9 cellular contexts compared by ENCODE assay signal in the genomic region with DNA sequence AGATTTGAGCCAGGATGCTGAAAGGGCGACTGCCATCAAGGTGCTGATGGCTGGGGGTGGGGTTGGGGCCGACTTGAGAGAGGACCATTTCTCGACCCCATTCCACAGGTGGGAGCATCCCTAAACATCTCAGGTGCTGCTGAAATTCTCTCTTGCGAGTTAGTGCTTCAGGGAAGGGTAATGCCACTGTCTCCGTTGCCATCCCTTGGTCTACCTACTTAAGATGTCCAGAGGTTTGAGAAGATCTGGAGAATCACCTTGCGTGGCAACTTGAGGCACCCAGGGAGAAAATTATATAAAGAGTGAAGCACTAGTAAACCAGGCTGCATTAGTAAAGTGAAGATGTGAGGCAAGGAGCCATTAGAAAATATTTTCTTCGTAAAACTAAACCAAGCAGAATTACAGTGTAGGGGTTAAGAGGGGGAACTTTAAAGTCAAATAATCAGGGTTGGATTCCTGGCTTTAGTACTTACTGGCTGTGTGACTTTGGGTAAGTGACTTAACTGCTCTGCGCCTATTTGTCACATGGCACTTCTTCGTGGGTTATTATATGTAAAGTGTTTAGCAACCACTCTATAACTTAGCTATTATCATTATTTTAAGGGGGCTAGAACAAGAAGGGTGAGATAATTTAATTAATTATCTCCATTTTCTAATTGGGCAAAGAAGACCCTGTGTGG. TPM values are rescaled to one million over a fixed set of nuclear protein-coding genes. Genes with fewer than 3 reads are reported as not detected.
DNase-seq lines count a peak whose midpoint lies in the region; ATAC-seq and TF ChIP-seq lines count a peak whose summit lies in the region.
"Had no signal": no experiment of that assay in that cellular context is flagged by ENCODE, and none has a peak within 500 bp of the region (broad histone marks: within the 10 kb centered on the region; RNA-seq: fewer than 3 reads in every experiment).

No MANE protein-coding gene starts in this region.

- peaks cover 47% of the 10 kb centered on the region for H3K4me1 ChIP-seq in HEK293 (ENCODE audit: control insufficient read depth, insufficient read depth, low read length)
- peaks cover 10% of the 10 kb centered on the region for H3K4me1 ChIP-seq in iPS-18a (ENCODE audit: control insufficient read depth, low read depth, low read length)

- POLR2A ChIA-PET in HEK293 (lab: Yijun Ruan, JAX), result no interaction called here
- POLR2A ChIA-PET in activated CD8-positive, alpha-beta T cell treated with anti-CD3 and anti-CD28 coated beads for 36 hours (lab: Charles Lee), result interaction anchor here (0.9 to 3.8 kb wide), 7 partner anchors 7 to 212 kb away, joined by 3 to 34 read pairs (median 5); no protein-coding TSS in a partner anchor
- POLR2A ChIA-PET in HEK293T (lab: Yijun Ruan, JAX), result no interaction called here

- H3K9ac ChIP-seq in iPS-18a (ENCODE audit: low read length), result no peak overlapping the region

- peaks cover 71% of the 10 kb centered on the region for H3K4me1 Mint-ChIP-seq in activated CD8-positive, alpha-beta T cell treated with anti-CD3 and anti-CD28 coated beads for 36 hours (ENCODE audit: low read depth)
- H3K4me1 Mint-ChIP-seq in stimulated activated naive B cell treated with anti-CD40 and anti-IgM and Interleukin-4, amounts not matched to agents 10 μg/mL and 1 μg/mL and 100 μg/mL, for 72 hours, result peaks cover 77 to 92% of the 10 kb centered on the region in 2 donors

- peaks cover 15% of the 10 kb centered on the region for H3K9me3 Mint-ChIP-seq in activated CD8-positive, alpha-beta T cell treated with anti-CD3 and anti-CD28 coated beads for 36 hours
- H3K9me3 Mint-ChIP-seq in stimulated activated naive B cell treated with anti-CD40 and anti-IgM and Interleukin-4, amounts not matched to agents 10 μg/mL and 1 μg/mL and 100 μg/mL, for 72 hours, result peaks cover 0 to 3% of the 10 kb centered on the region in 2 donors

- no peaks in the 10 kb centered on the region for H3K9me3 ChIP-seq in HEK293 (ENCODE audit: control insufficient read depth, insufficient read depth, low read depth, low read length)
- H3K9me3 ChIP-seq in iPS-18a (ENCODE audit: control insufficient read depth, low read depth, low read length), result no peaks in the 10 kb centered on the region

- H3K27ac ChIP-seq in HEK293 (ENCODE audit: extremely low read depth, low read depth, low read length) (peak overlapping the region; percentile 83; the same call in 1 of the 2 replicates), iPS-18a (ENCODE audit: low read length) (no peak overlapping the region)

- H3K27me3 Mint-ChIP-seq in activated CD8-positive, alpha-beta T cell treated with anti-CD3 and anti-CD28 coated beads for 36 hours, result no peaks in the 10 kb centered on the region
- H3K27me3 Mint-ChIP-seq in stimulated activated naive B cell treated with anti-CD40 and anti-IgM and Interleukin-4, amounts not matched to agents 10 μg/mL and 1 μg/mL and 100 μg/mL, for 72 hours, result no peaks in the 10 kb centered on the region

- peak overlapping the region; percentile 98 for H3K4me3 Mint-ChIP-seq in activated CD8-positive, alpha-beta T cell treated with anti-CD3 and anti-CD28 coated beads for 36 hours
- peak overlapping the region; percentile 95 to 98 for H3K4me3 Mint-ChIP-seq in stimulated activated naive B cell treated with anti-CD40 and anti-IgM and Interleukin-4, amounts not matched to agents 10 μg/mL and 1 μg/mL and 100 μg/mL, for 72 hours

- peaks cover 62% of the 10 kb centered on the region for H3K27me3 ChIP-seq in iPS-18a (ENCODE audit: control insufficient read depth, insufficient read depth, low read length)

- CTCF ChIA-PET in HEK293 (lab: Yijun Ruan, JAX) (interaction anchor here (0.5 to 1.2 kb wide), 3 partner anchors 190 to 510 kb away, joined by 3 to 4 read pairs (median 3); no protein-coding TSS in a partner anchor), HEK293T (lab: Yijun Ruan, JAX) (no interaction called here)
- CTCF ChIA-PET in activated CD8-positive, alpha-beta T cell treated with anti-CD3 and anti-CD28 coated beads for 36 hours (lab: Charles Lee), result interaction anchor here (1.0 kb wide), 1 partner anchor 224 kb away, joined by 3 read pairs; no protein-coding TSS in a partner anchor

- ATAC-seq in activated CD8-positive, alpha-beta T cell treated with anti-CD3 and anti-CD28 coated beads for 36 hours, result no peak
- no peak for ATAC-seq in stimulated activated naive B cell treated with anti-CD40 and anti-IgM and Interleukin-4, amounts not matched to agents 10 μg/mL and 1 μg/mL and 100 μg/mL, for 72 hours (replicated peaks)
- ATAC-seq in GM18502 (IDR thresholded peaks at IDR 0.05; ENCODE audit: poor library complexity, unreplicated experiment), result no peak

- intact Hi-C loops in activated CD8-positive, alpha-beta T cell treated with anti-CD3 and anti-CD28 coated beads for 36 hours (cut with micrococcal nuclease), result loop anchor here (5.0 kb wide), 4 partner anchors 38 to 227 kb away; no protein-coding TSS in a partner anchor

- DNase-seq in activated CD8-positive, alpha-beta T cell treated with anti-CD3 and anti-CD28 coated beads for 36 hours, result peak; percentile 39
- no peak for DNase-seq in stimulated activated naive B cell treated with anti-CD40 and anti-IgM and Interleukin-4, amounts not matched to agents 10 μg/mL and 1 μg/mL and 100 μg/mL, for 72 hours
- DNase-seq in cerebellum (ENCODE audit: low spot score) (no peak), HEK293T (ENCODE audit: extremely low spot score) (no peak), GM19240 (ENCODE audit: insufficient read length, low spot score) (no peak)
- DNase-seq: SHP77 had no signal

- TF ChIP-seq CTCF in HEK293 (tag by site-specific recombination; IDR thresholded peaks at IDR 0.05), result no peak
- TF ChIP-seq CTCF in activated CD8-positive, alpha-beta T cell treated with anti-CD3 and anti-CD28 coated beads for 36 hours (IDR thresholded peaks at IDR 0.05), result no peak

- H3K27ac Mint-ChIP-seq in activated CD8-positive, alpha-beta T cell treated with anti-CD3 and anti-CD28 coated beads for 36 hours, result peak overlapping the region; percentile 93
- peak overlapping the region; percentile 100 for H3K27ac Mint-ChIP-seq in stimulated activated naive B cell treated with anti-CD40 and anti-IgM and Interleukin-4, amounts not matched to agents 10 μg/mL and 1 μg/mL and 100 μg/mL, for 72 hours

- peaks cover 58% of the 10 kb centered on the region for H3K36me3 Mint-ChIP-seq in activated CD8-positive, alpha-beta T cell treated with anti-CD3 and anti-CD28 coated beads for 36 hours (ENCODE audit: low read depth)
- H3K36me3 Mint-ChIP-seq in stimulated activated naive B cell treated with anti-CD40 and anti-IgM and Interleukin-4, amounts not matched to agents 10 μg/mL and 1 μg/mL and 100 μg/mL, for 72 hours, result peaks cover 58 to 86% of the 10 kb centered on the region in 2 donors

- peak overlapping the region; percentile 65 for H3K4me3 ChIP-seq in HEK293 (ENCODE audit: low read depth, low read length)
- H3K4me3 ChIP-seq in iPS-18a (ENCODE audit: low read length), result peak overlapping the region; percentile 62

- H3K36me3 ChIP-seq in HEK293 (ENCODE audit: control insufficient read depth in 2 of 2, insufficient read depth in 1 of 2, low read length in 2 of 2) (no peaks in the 10 kb centered on the region), iPS-18a (ENCODE audit: control insufficient read depth, low read depth, low read length) (no peaks in the 10 kb centered on the region)

TF ChIP-seq in HEK293, 187 proteins besides CTCF, POLR2A, EP300 and RAD21 (continues in another document):
- TF ChIP-seq ZNF132 (tag by site-specific recombination; IDR thresholded peaks at IDR 0.05; ENCODE audit: borderline replicate concordance), result no peak
- TF ChIP-seq ZNF214 (tag by site-specific recombination; IDR thresholded peaks at IDR 0.05; ENCODE audit: borderline replicate concordance), result no peak
- no peak for TF ChIP-seq ZNF670 (tag by site-specific recombination; IDR thresholded peaks at IDR 0.05; ENCODE audit: low read depth)
- TF ChIP-seq ZNF610 (tag by site-specific recombination; IDR thresholded peaks at IDR 0.05; ENCODE audit: borderline replicate concordance), result no peak
- TF ChIP-seq ZNF580 (tag by site-specific recombination; IDR thresholded peaks at IDR 0.05), result 0 out of 2 replicates have a peak, but pooled peaks have one; percentile 40

TF ChIP-seq in HEK293T, 16 proteins besides CTCF, POLR2A, EP300 and RAD21:
- TF ChIP-seq NFRKB (IDR thresholded peaks at IDR 0.05) (no peak), ELF4 (IDR thresholded peaks at IDR 0.05) (no peak), SUZ12 (IDR thresholded peaks at IDR 0.05) (no peak), BHLHE40 (IDR thresholded peaks at IDR 0.05; ENCODE audit: borderline replicate concordance) (no peak), FOXM1 (IDR thresholded peaks at IDR 0.05; ENCODE audit: borderline replicate concordance) (no peak), CTBP1 (IDR thresholded peaks at IDR 0.05; ENCODE audit: borderline replicate concordance) (no peak), LEF1 (IDR thresholded peaks at IDR 0.05; ENCODE audit: borderline replicate concordance) (no peak), FOXK2 (IDR thresholded peaks at IDR 0.05) (no peak), SP1 (IDR thresholded peaks at IDR 0.05) (no peak), HDGF (IDR thresholded peaks at IDR 0.05; ENCODE audit: borderline replicate concordance) (no peak), ARNT (IDR thresholded peaks at IDR 0.05) (no peak), TARDBP (IDR thresholded peaks at IDR 0.05) (no peak), FOXA1 (IDR thresholded peaks at IDR 0.05) (no peak)
- TF ChIP-seq, protein P1, sequence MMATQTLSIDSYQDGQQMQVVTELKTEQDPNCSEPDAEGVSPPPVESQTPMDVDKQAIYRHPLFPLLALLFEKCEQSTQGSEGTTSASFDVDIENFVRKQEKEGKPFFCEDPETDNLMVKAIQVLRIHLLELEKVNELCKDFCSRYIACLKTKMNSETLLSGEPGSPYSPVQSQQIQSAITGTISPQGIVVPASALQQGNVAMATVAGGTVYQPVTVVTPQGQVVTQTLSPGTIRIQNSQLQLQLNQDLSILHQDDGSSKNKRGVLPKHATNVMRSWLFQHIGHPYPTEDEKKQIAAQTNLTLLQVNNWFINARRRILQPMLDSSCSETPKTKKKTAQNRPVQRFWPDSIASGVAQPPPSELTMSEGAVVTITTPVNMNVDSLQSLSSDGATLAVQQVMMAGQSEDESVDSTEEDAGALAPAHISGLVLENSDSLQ (IDR thresholded peaks at IDR 0.05), result no peak

RNA-seq across cellular contexts. Expression of gene RFTN1, which starts 0.7 kb away (rescaled TPM):
- 100 to 1,000 TPM; 113 to 125 TPM for total RNA-seq in activated CD8-positive, alpha-beta T cell treated with anti-CD3 and anti-CD28 coated beads for 36 hours
- 26.6 TPM for total RNA-seq in cerebellum
